Comparison of ENCODE assay signal across 19 cellular contexts in genomic region chr22:26753125-26753862, GRCh38.
DNase-seq lines count a peak whose midpoint lies in the region; ATAC-seq and TF ChIP-seq lines count a peak whose summit lies in the region.
"Had no signal": no experiment of that assay in that cellular context is flagged by ENCODE, and none has a peak within 500 bp of the region (broad histone marks: within the 10 kb centered on the region; RNA-seq: fewer than 3 reads in every experiment).

No MANE protein-coding gene starts in this region.

- peaks cover 5% of the 10 kb centered on the region for H3K9me3 Mint-ChIP-seq in CD8-positive, alpha-beta T cell
- no peaks in the 10 kb centered on the region; the same call in 1 of the 2 replicates for H3K9me3 Mint-ChIP-seq in HFFc6
- H3K9me3 Mint-ChIP-seq in chondrocyte (ENCODE audit: low read depth), result peaks cover 7% of the 10 kb centered on the region
- H3K9me3 Mint-ChIP-seq: dendritic cell treated with granulocyte-macrophage colony-stimulating factor and Interleukin-4, amounts not matched to agents 40 ng/mL and 50 ng/mL, for 4 days; T-helper 2 cell treated with Interferon-gamma antibody and Interleukin-4, amounts not matched to agents 5 μg/mL and 100 μg/mL, for 36 hours had no signal

- H2AK5ac ChIP-seq in mesenchymal stem cell (ENCODE audit: low read length, severe bottlenecking), result peak overlapping the region; percentile 21

- no peaks in the 10 kb centered on the region for H3K27me3 Mint-ChIP-seq in CD8-positive, alpha-beta T cell (ENCODE audit: low read depth)
- peaks cover 2% of the 10 kb centered on the region; the same call in 1 of the 2 replicates for H3K27me3 Mint-ChIP-seq in HFFc6 (ENCODE audit: insufficient read depth)
- no peaks in the 10 kb centered on the region for H3K27me3 Mint-ChIP-seq in chondrocyte (ENCODE audit: low read depth)
- H3K27me3 Mint-ChIP-seq: activated naive CD8-positive, alpha-beta T cell; dendritic cell treated with granulocyte-macrophage colony-stimulating factor and Interleukin-4, amounts not matched to agents 40 ng/mL and 50 ng/mL, for 4 days had no signal

- ATAC-seq in CD8-positive, alpha-beta T cell, result no peak
- ATAC-seq in SK-N-SH treated with all-trans-retinoic acid at 6 μM for 48 hours, result no peak
- ATAC-seq: activated CD4-positive, CD25-positive, alpha-beta regulatory T cell treated with anti-CD3 and anti-CD28 coated beads, Interleukin-2, amount 50 U/mL, for 24 hours had no signal

- H2BK15ac ChIP-seq in mesenchymal stem cell (ENCODE audit: low read depth, poor library complexity, severe bottlenecking), result peak overlapping the region; percentile 13

- CTCF ChIA-PET in CD8-positive, alpha-beta T cell (lab: Charles Lee), result no interaction called here

- H3K27me3 ChIP-seq in CD8-positive, alpha-beta T cell (ENCODE audit: insufficient read depth, low read length), result no peaks in the 10 kb centered on the region
- peaks cover 0 to 2% of the 10 kb centered on the region in 2 experiments for H3K27me3 ChIP-seq in mesenchymal stem cell (ENCODE audit: control insufficient read depth in 1 of 2, insufficient read depth in 1 of 2, low read length in 2 of 2)
- H3K27me3 ChIP-seq: suprapubic skin had no signal

- H3K4me1 Mint-ChIP-seq in CD8-positive, alpha-beta T cell (ENCODE audit: low read depth), result peaks cover 11% of the 10 kb centered on the region
- H3K4me1 Mint-ChIP-seq in HFFc6 (ENCODE audit: low read depth), result peaks cover 6% of the 10 kb centered on the region; the same call in 1 of the 2 replicates
- H3K4me1 Mint-ChIP-seq in chondrocyte (ENCODE audit: low read depth), result peaks cover 27% of the 10 kb centered on the region

- no peak for TF ChIP-seq CTCF in CD8-positive, alpha-beta T cell (IDR thresholded peaks at IDR 0.05)
- TF ChIP-seq CTCF in HFFc6 (IDR thresholded peaks at IDR 0.05), result peak; percentile 40; the same call in 1 of the 2 replicates
- peak; percentile 19 for TF ChIP-seq CTCF in chondrocyte (IDR thresholded peaks at IDR 0.05)

- H3K14ac ChIP-seq in mesenchymal stem cell (ENCODE audit: low read length in 2 of 2), result no peak overlapping the region

- no peak overlapping the region for H2BK5ac ChIP-seq in mesenchymal stem cell (ENCODE audit: low read depth, low read length, poor library complexity, severe bottlenecking)

- H3K9ac ChIP-seq in mesenchymal stem cell (ENCODE audit: low read length), result no peak overlapping the region

- intact Hi-C loops in CD8-positive, alpha-beta T cell (cut with DNase I, micrococcal nuclease), result no loop called here

- H3K27ac ChIP-seq in CD8-positive, alpha-beta T cell (ENCODE audit: low read depth, low read length), result no peak overlapping the region
- no peak overlapping the region for H3K27ac ChIP-seq in mesenchymal stem cell (ENCODE audit: low read length, poor library complexity, severe bottlenecking)
- no peak overlapping the region for H3K27ac ChIP-seq in caudate nucleus (ENCODE audit: low read depth, low read length)
- H3K27ac ChIP-seq: suprapubic skin had no signal

- no peak overlapping the region for H3K4me2 ChIP-seq in mesenchymal stem cell (ENCODE audit: low read length, poor library complexity, severe bottlenecking)

- POLR2A ChIA-PET in CD8-positive, alpha-beta T cell (lab: Charles Lee), result no interaction called here

- peak overlapping the region; percentile 60 for H3K27ac Mint-ChIP-seq in CD8-positive, alpha-beta T cell
- H3K27ac Mint-ChIP-seq in HFFc6, result no peak overlapping the region
- H3K27ac Mint-ChIP-seq in chondrocyte (ENCODE audit: unreplicated experiment), result no peak overlapping the region
- H3K27ac Mint-ChIP-seq: activated naive CD8-positive, alpha-beta T cell; dendritic cell treated with granulocyte-macrophage colony-stimulating factor and Interleukin-4, amounts not matched to agents 40 ng/mL and 50 ng/mL, for 4 days; T-helper 2 cell treated with Interferon-gamma antibody and Interleukin-4, amounts not matched to agents 5 μg/mL and 100 μg/mL, for 36 hours had no signal

- H3K36me3 ChIP-seq in CD8-positive, alpha-beta T cell (ENCODE audit: insufficient read depth, low read length), result peaks cover 4% of the 10 kb centered on the region
- H3K36me3 ChIP-seq in mesenchymal stem cell (ENCODE audit: control insufficient read depth in 1 of 2, insufficient read depth in 2 of 2, low read depth in 1 of 2, low read length in 2 of 2), result no peaks in the 10 kb centered on the region
- H3K36me3 ChIP-seq: suprapubic skin had no signal

- H4K91ac ChIP-seq in mesenchymal stem cell (ENCODE audit: low read length), result no peak overlapping the region

- 88% methylated on average over 9 of the region's 10 CpGs for WGBS in mesenchymal stem cell

- no peak for DNase-seq in CD8-positive, alpha-beta T cell
- DNase-seq in HFFc6 (no peak), chondrocyte (ENCODE audit: low spot score) (no peak), mesenchymal stem cell (no peak), caudate nucleus (lab: John Stamatoyannopoulos, UW) (no peak), germinal center (ENCODE audit: low spot score) (no peak), RPMI8226 (no peak)
- DNase-seq: erythroblast; midbrain; NCI-H1417 treated with DMSO at 0.1 percent for 48 hours; NCI-H69; stimulated activated CD4-positive, alpha-beta T cell treated with anti-CD3 and anti-CD28 coated beads, Interleukin-12 subunit alpha, Interleukin-12 subunit beta, amount 100 ng/mL, for 4 hours had no signal

- no peak overlapping the region for H3K23ac ChIP-seq in mesenchymal stem cell (ENCODE audit: low read length in 2 of 2)

- H2BK12ac ChIP-seq in mesenchymal stem cell (ENCODE audit: low read length in 2 of 2), result peak overlapping the region in 1 of 2 experiments; percentile 41

- no peak overlapping the region for H4K8ac ChIP-seq in mesenchymal stem cell (ENCODE audit: low read length)

- no peaks in the 10 kb centered on the region for H3K4me1 ChIP-seq in CD8-positive, alpha-beta T cell (ENCODE audit: insufficient read depth, low read length)
- H3K4me1 ChIP-seq in mesenchymal stem cell (ENCODE audit: control insufficient read depth, insufficient read depth, low read depth, low read length), result peaks cover 8% of the 10 kb centered on the region

- H3K79me1 ChIP-seq in mesenchymal stem cell (replicated peaks; ENCODE audit: low read length, poor library complexity, severe bottlenecking), result peaks cover 2% of the 10 kb centered on the region

- no peak overlapping the region for H2AFZ ChIP-seq in mesenchymal stem cell (ENCODE audit: low read depth, low read length)

- H2BK120ac ChIP-seq in mesenchymal stem cell (ENCODE audit: low read depth, low read length), result no peak overlapping the region

- no peak overlapping the region for H3K4me3 Mint-ChIP-seq in CD8-positive, alpha-beta T cell
- H3K4me3 Mint-ChIP-seq in HFFc6, result no peak overlapping the region
- no peak overlapping the region for H3K4me3 Mint-ChIP-seq in chondrocyte (ENCODE audit: unreplicated experiment)
- H3K4me3 Mint-ChIP-seq: activated naive CD8-positive, alpha-beta T cell; brain; dendritic cell treated with granulocyte-macrophage colony-stimulating factor and Interleukin-4, amounts not matched to agents 40 ng/mL and 50 ng/mL, for 4 days; T-helper 2 cell treated with Interferon-gamma antibody and Interleukin-4, amounts not matched to agents 5 μg/mL and 100 μg/mL, for 36 hours had no signal

- peaks cover 52% of the 10 kb centered on the region for H3K36me3 Mint-ChIP-seq in CD8-positive, alpha-beta T cell
- H3K36me3 Mint-ChIP-seq in HFFc6 (ENCODE audit: low read depth) (peaks cover 7% of the 10 kb centered on the region), chondrocyte (ENCODE audit: low read depth) (peaks cover 7% of the 10 kb centered on the region)

- H3K4ac ChIP-seq in mesenchymal stem cell (ENCODE audit: low read depth in 1 of 2, low read length in 2 of 2), result no peak overlapping the region

- H3K9me3 ChIP-seq in CD8-positive, alpha-beta T cell (ENCODE audit: low read length), result no peaks in the 10 kb centered on the region
- peaks cover 3% of the 10 kb centered on the region for H3K9me3 ChIP-seq in mesenchymal stem cell (ENCODE audit: control insufficient read depth, low read length)
- H3K9me3 ChIP-seq: suprapubic skin had no signal

- no peak overlapping the region for H3K4me3 ChIP-seq in CD8-positive, alpha-beta T cell (ENCODE audit: low read depth, low read length)
- H3K4me3 ChIP-seq in mesenchymal stem cell (ENCODE audit: insufficient read depth in 1 of 2, low read depth in 1 of 2, low read length in 2 of 2), result no peak overlapping the region
- H3K4me3 ChIP-seq: suprapubic skin had no signal

- no peak overlapping the region for H3K18ac ChIP-seq in mesenchymal stem cell (ENCODE audit: low read depth in 1 of 2, low read length in 2 of 2)

TF ChIP-seq in SK-N-SH treated with all-trans-retinoic acid at 6 μM for 48 hours, 23 proteins besides CTCF, POLR2A, EP300 and RAD21 (continues in another document):
- TF ChIP-seq SNAI2 (CRISPR knock-in tag; IDR thresholded peaks at IDR 0.05) (no peak), CSRNP3 (CRISPR knock-in tag; IDR thresholded peaks at IDR 0.05) (no peak), ZNF8 (CRISPR knock-in tag; IDR thresholded peaks at IDR 0.05) (no peak), POU6F1 (CRISPR knock-in tag; IDR thresholded peaks at IDR 0.05; ENCODE audit: borderline replicate concordance, low read depth) (no peak), ZNF565 (CRISPR knock-in tag; conservative IDR thresholded peaks at IDR 0.05; ENCODE audit: low read depth) (no peak)
